ENCODE assay signal across 8 cellular contexts in genomic region chr5:122896598-122897282, GRCh38. TPM values are rescaled to one million over a fixed set of nuclear protein-coding genes. Genes with fewer than 3 reads are reported as not detected.
DNase-seq lines count a peak whose midpoint lies in the region; ATAC-seq and TF ChIP-seq lines count a peak whose summit lies in the region.

No MANE protein-coding gene starts in this region.

- H3K4me3 ChIP-seq in astrocyte of the spinal cord (ENCODE audit: low read depth, low read length): no peak overlapping the region
- H3K4me3 ChIP-seq in lower lobe of right lung: no peak overlapping the region

- TF ChIP-seq RAD21 in Ishikawa (IDR thresholded peaks at IDR 0.05; ENCODE audit: low read depth): peak; percentile 62

- ATAC-seq in lower lobe of right lung (no peak), GM18858 (IDR thresholded peaks at IDR 0.05; ENCODE audit: unreplicated experiment) (no peak)

- in situ Hi-C loops in Caki2 (cut with HindIII; ENCODE audit: low pct_unique_long_range_greater_than_20kb, low sequenced_read_pairs): no loop called here
- in situ Hi-C loops in astrocyte of the spinal cord (cut with HindIII; ENCODE audit: low sequenced_read_pairs): no loop called here

- no peaks in the 10 kb centered on the region for H3K36me3 ChIP-seq in lower lobe of right lung

- DNase-seq in Caki2 (ENCODE audit: low read depth) (peak; percentile 6), astrocyte of the spinal cord (ENCODE audit: low read depth, low spot score) (peak; percentile 34), lower lobe of right lung (no peak), nucleus accumbens (lab: John Stamatoyannopoulos, UW) (no peak), DMS153 treated with DMSO at 0.1 percent for 48 hours (lab: John Stamatoyannopoulos, UW; ENCODE audit: unreplicated experiment) (no peak), caudate nucleus (lab: John Stamatoyannopoulos, UW) (no peak)

- H3K4me1 ChIP-seq in lower lobe of right lung: no peaks in the 10 kb centered on the region

- H3K27me3 ChIP-seq in lower lobe of right lung (ENCODE audit: low read depth): no peaks in the 10 kb centered on the region

- no peak for TF ChIP-seq EP300 in Ishikawa (IDR thresholded peaks at IDR 0.05; ENCODE audit: borderline replicate concordance)

- H3K27ac ChIP-seq in lower lobe of right lung: no peak overlapping the region
- no peak overlapping the region for H3K27ac ChIP-seq in caudate nucleus (ENCODE audit: low read depth, low read length)

- peak; percentile 63 for TF ChIP-seq CTCF in astrocyte of the spinal cord (IDR thresholded peaks at IDR 0.05; ENCODE audit: low read depth, low read length)
- peak; percentile 57 for TF ChIP-seq CTCF in lower lobe of right lung (IDR thresholded peaks at IDR 0.05)

- no peaks in the 10 kb centered on the region for H3K9me3 ChIP-seq in lower lobe of right lung

- intact Hi-C loops in lower lobe of right lung (cut with DNase I): no loop called here

TF ChIP-seq in Ishikawa, 13 proteins besides CTCF, POLR2A, EP300 and RAD21:
- TF ChIP-seq TEAD4 (IDR thresholded peaks at IDR 0.05): no peak
- TF ChIP-seq, protein P1, sequence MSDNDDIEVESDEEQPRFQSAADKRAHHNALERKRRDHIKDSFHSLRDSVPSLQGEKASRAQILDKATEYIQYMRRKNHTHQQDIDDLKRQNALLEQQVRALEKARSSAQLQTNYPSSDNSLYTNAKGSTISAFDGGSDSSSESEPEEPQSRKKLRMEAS (IDR thresholded peaks at IDR 0.05): no peak
- no peak for TF ChIP-seq TCF12 (IDR thresholded peaks at IDR 0.05; ENCODE audit: low read depth)
- no peak for TF ChIP-seq NFIC (IDR thresholded peaks at IDR 0.05)
- TF ChIP-seq CREB1 (IDR thresholded peaks at IDR 0.05; ENCODE audit: low read depth): no peak
- TF ChIP-seq TAF1 (IDR thresholded peaks at IDR 0.05; ENCODE audit: low read depth): no peak
- TF ChIP-seq FOXM1 (IDR thresholded peaks at IDR 0.05; ENCODE audit: borderline replicate concordance, low read depth): no peak
- TF ChIP-seq CEBPB (IDR thresholded peaks at IDR 0.05): no peak
- TF ChIP-seq YY1 (IDR thresholded peaks at IDR 0.05; ENCODE audit: low read depth): no peak
- TF ChIP-seq, protein P2, sequence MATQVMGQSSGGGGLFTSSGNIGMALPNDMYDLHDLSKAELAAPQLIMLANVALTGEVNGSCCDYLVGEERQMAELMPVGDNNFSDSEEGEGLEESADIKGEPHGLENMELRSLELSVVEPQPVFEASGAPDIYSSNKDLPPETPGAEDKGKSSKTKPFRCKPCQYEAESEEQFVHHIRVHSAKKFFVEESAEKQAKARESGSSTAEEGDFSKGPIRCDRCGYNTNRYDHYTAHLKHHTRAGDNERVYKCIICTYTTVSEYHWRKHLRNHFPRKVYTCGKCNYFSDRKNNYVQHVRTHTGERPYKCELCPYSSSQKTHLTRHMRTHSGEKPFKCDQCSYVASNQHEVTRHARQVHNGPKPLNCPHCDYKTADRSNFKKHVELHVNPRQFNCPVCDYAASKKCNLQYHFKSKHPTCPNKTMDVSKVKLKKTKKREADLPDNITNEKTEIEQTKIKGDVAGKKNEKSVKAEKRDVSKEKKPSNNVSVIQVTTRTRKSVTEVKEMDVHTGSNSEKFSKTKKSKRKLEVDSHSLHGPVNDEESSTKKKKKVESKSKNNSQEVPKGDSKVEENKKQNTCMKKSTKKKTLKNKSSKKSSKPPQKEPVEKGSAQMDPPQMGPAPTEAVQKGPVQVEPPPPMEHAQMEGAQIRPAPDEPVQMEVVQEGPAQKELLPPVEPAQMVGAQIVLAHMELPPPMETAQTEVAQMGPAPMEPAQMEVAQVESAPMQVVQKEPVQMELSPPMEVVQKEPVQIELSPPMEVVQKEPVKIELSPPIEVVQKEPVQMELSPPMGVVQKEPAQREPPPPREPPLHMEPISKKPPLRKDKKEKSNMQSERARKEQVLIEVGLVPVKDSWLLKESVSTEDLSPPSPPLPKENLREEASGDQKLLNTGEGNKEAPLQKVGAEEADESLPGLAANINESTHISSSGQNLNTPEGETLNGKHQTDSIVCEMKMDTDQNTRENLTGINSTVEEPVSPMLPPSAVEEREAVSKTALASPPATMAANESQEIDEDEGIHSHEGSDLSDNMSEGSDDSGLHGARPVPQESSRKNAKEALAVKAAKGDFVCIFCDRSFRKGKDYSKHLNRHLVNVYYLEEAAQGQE (IDR thresholded peaks at IDR 0.05; ENCODE audit: low read depth): no peak
- no peak for TF ChIP-seq EGR1 (IDR thresholded peaks at IDR 0.05)
- TF ChIP-seq ZBTB7A (IDR thresholded peaks at IDR 0.05; ENCODE audit: low read depth): no peak
- TF ChIP-seq, protein P3, sequence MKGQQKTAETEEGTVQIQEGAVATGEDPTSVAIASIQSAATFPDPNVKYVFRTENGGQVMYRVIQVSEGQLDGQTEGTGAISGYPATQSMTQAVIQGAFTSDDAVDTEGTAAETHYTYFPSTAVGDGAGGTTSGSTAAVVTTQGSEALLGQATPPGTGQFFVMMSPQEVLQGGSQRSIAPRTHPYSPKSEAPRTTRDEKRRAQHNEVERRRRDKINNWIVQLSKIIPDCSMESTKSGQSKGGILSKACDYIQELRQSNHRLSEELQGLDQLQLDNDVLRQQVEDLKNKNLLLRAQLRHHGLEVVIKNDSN (IDR thresholded peaks at IDR 0.05): no peak

RNA-seq across cellular contexts. Expression of gene SNX24, which starts 51.3 kb away (rescaled TPM):
- 3.9 and 25.9 TPM in 2 replicates for total RNA-seq in Caki2 (2014; rRNA removed; shearing (Covaris generic); ENCODE audit: low replicate concordance)
- 26.7 TPM for total RNA-seq in lower lobe of right lung

Comparison
In these comparisons a context has a peak if more than half of its experiments do, and no peak if none do; other contexts are left out.
1. DNase-seq: peak in Caki2 (single experiment) and astrocyte of the spinal cord (single experiment); none in lower lobe of right lung (single experiment), nucleus accumbens (0 of 56), DMS153 treated with DMSO at 0.1 percent for 48 hours (single experiment) and caudate nucleus (0 of 61).